In genomic region chr3:183553263-183554026, GRCh38 we compare ENCODE assay signal across 12 cellular contexts. TPM values are rescaled to one million over a fixed set of nuclear protein-coding genes. Genes with fewer than 3 reads are reported as not detected.
DNase-seq lines count a peak whose midpoint lies in the region; ATAC-seq and TF ChIP-seq lines count a peak whose summit lies in the region.
"Had no signal": no experiment of that assay in that cellular context is flagged by ENCODE, and none has a peak within 500 bp of the region (broad histone marks: within the 10 kb centered on the region; RNA-seq: fewer than 3 reads in every experiment).

No MANE protein-coding gene starts in this region.

- peak overlapping the region in 7 of 12 donors; percentile 10 to 53 (median 26) for H3K4me3 ChIP-seq in heart left ventricle
- no peak overlapping the region for H3K4me3 ChIP-seq in lung
- peak overlapping the region in 3 of 4 donors; percentile 31 to 45 (median 37) for H3K4me3 ChIP-seq in upper lobe of left lung
- H3K4me3 ChIP-seq in testis: no peak overlapping the region

- no peak for TF ChIP-seq POLR2A in heart left ventricle (IDR thresholded peaks at IDR 0.05)
- peak in 1 of 4 donors; percentile 3 for TF ChIP-seq POLR2A in upper lobe of left lung (IDR thresholded peaks at IDR 0.05)
- TF ChIP-seq POLR2A in testis (IDR thresholded peaks at IDR 0.05): no peak

- TF ChIP-seq EP300 in upper lobe of left lung (IDR thresholded peaks at IDR 0.05): no peak

- ATAC-seq in heart left ventricle: no peak
- ATAC-seq in left cardiac atrium: no peak
- ATAC-seq in lung (ENCODE audit: insufficient read depth, low FRiP score): no peak
- ATAC-seq in upper lobe of left lung (ENCODE audit: low FRiP score in 2 of 2): no peak
- no peak for ATAC-seq in GM18907 (IDR thresholded peaks at IDR 0.05; ENCODE audit: unreplicated experiment)

- CTCF ChIA-PET in activated CD4-positive, alpha-beta memory T cell treated with anti-CD3 and anti-CD28 coated beads, Interleukin-2, amount 10 ng/mL, durations not matched to agents 7 days and 5 days (lab: Charles Lee): interaction anchor here (1.2 kb wide), 1 partner anchor 39 kb away, joined by 3 read pairs; no protein-coding TSS in a partner anchor

- H3K4me3 Mint-ChIP-seq in activated CD4-positive, alpha-beta memory T cell treated with anti-CD3 and anti-CD28 coated beads, Interleukin-2, amount 10 ng/mL, durations not matched to agents 7 days and 5 days: peak overlapping the region; percentile 100
- H3K4me3 Mint-ChIP-seq: nephron had no signal

- H3K9me3 Mint-ChIP-seq in activated CD4-positive, alpha-beta memory T cell treated with anti-CD3 and anti-CD28 coated beads, Interleukin-2, amount 10 ng/mL, durations not matched to agents 7 days and 5 days: no peaks in the 10 kb centered on the region
- H3K9me3 Mint-ChIP-seq: nephron had no signal

- H3K9me3 ChIP-seq in heart left ventricle (no peaks in the 10 kb centered on the region), lung (ENCODE audit: control insufficient read depth in 2 of 2, insufficient read depth in 1 of 2, low read length in 1 of 2) (no peaks in the 10 kb centered on the region), upper lobe of left lung (no peaks in the 10 kb centered on the region), testis (no peaks in the 10 kb centered on the region)

- no peaks in the 10 kb centered on the region for H3K36me3 ChIP-seq in heart left ventricle
- no peaks in the 10 kb centered on the region for H3K36me3 ChIP-seq in lung (ENCODE audit: control insufficient read depth in 2 of 2, insufficient read depth in 2 of 2, low read length in 2 of 2)
- no peaks in the 10 kb centered on the region for H3K36me3 ChIP-seq in upper lobe of left lung
- no peaks in the 10 kb centered on the region for H3K36me3 ChIP-seq in testis (ENCODE audit: low read depth, missing control alignments)

- POLR2A ChIA-PET in activated CD4-positive, alpha-beta memory T cell treated with anti-CD3 and anti-CD28 coated beads, Interleukin-2, amount 10 ng/mL, durations not matched to agents 7 days and 5 days (lab: Charles Lee): interaction anchor here (0.5 to 4.7 kb wide), 6 partner anchors 33 to 748 kb away, joined by 3 to 34 read pairs (median 4); partner anchors contain the start of genes KLHL24 and YEATS2

- peak overlapping the region; percentile 98 for H3K27ac Mint-ChIP-seq in activated CD4-positive, alpha-beta memory T cell treated with anti-CD3 and anti-CD28 coated beads, Interleukin-2, amount 10 ng/mL, durations not matched to agents 7 days and 5 days

- H3K4me1 ChIP-seq in heart left ventricle (peaks cover 0 to 53% (median 5%) of the 10 kb centered on the region in 12 donors), lung (ENCODE audit: control insufficient read depth in 2 of 2, insufficient read depth in 2 of 2, low read length in 2 of 2) (peaks cover 0 to 8% of the 10 kb centered on the region in 2 donors), upper lobe of left lung (peaks cover 2 to 24% (median 12%) of the 10 kb centered on the region in 4 donors), testis (no peaks in the 10 kb centered on the region)

- TF ChIP-seq CTCF in heart left ventricle (IDR thresholded peaks at IDR 0.05) (no peak), lung (IDR thresholded peaks at IDR 0.05; ENCODE audit: control extremely low read depth, extremely low read depth) (no peak), upper lobe of left lung (IDR thresholded peaks at IDR 0.05) (no peak), testis (IDR thresholded peaks at IDR 0.05) (no peak)

- H3K27me3 ChIP-seq in heart left ventricle (no peaks in the 10 kb centered on the region), lung (ENCODE audit: control insufficient read depth, insufficient read depth) (no peaks in the 10 kb centered on the region), upper lobe of left lung (no peaks in the 10 kb centered on the region), testis (no peaks in the 10 kb centered on the region)

- H3K27me3 Mint-ChIP-seq in activated CD4-positive, alpha-beta memory T cell treated with anti-CD3 and anti-CD28 coated beads, Interleukin-2, amount 10 ng/mL, durations not matched to agents 7 days and 5 days: no peaks in the 10 kb centered on the region

- peaks cover 63% of the 10 kb centered on the region for H3K4me1 Mint-ChIP-seq in activated CD4-positive, alpha-beta memory T cell treated with anti-CD3 and anti-CD28 coated beads, Interleukin-2, amount 10 ng/mL, durations not matched to agents 7 days and 5 days
- H3K4me1 Mint-ChIP-seq: nephron had no signal

- WGBS in heart left ventricle, 4 donors: 54 to 68% (median 60%) methylated on average over 10 of the region's 10 CpGs
- WGBS in lung, 2 donors: 37 to 53% methylated on average over 10 of the region's 10 CpGs
- WGBS in upper lobe of left lung, 2 donors: 55 to 56% methylated on average over 10 of the region's 10 CpGs
- 80 to 82% methylated on average over 10 of the region's 10 CpGs for WGBS in testis, 2 donors

- no peak for DNase-seq in heart left ventricle
- no peak for DNase-seq in left cardiac atrium
- DNase-seq in activated CD4-positive, alpha-beta memory T cell treated with anti-CD3 and anti-CD28 coated beads, Interleukin-2, amount 10 ng/mL, durations not matched to agents 7 days and 5 days: no peak
- DNase-seq in lung (ENCODE audit: low spot score): no peak
- DNase-seq in upper lobe of left lung: no peak
- no peak for DNase-seq in testis
- DNase-seq in A172 (ENCODE audit: low spot score): no peak
- DNase-seq: anterior cingulate cortex, T-helper 9 cell had no signal

- H3K27ac ChIP-seq in heart left ventricle (peak overlapping the region; percentile 4 to 88 (median 70)), lung (ENCODE audit: low read depth in 1 of 2, low read length in 1 of 2) (peak overlapping the region; percentile 13 to 46), upper lobe of left lung (peak overlapping the region; percentile 68 to 88 (median 83)), testis (no peak overlapping the region)

- intact Hi-C loops in heart left ventricle (cut with DNase I) (loop anchor here in 2 of 10 donors (2.0 to 10.0 kb wide), 2 partner anchors 79 kb away; no protein-coding TSS in a partner anchor), left cardiac atrium (cut with DNase I) (no loop called here), testis (cut with DNase I; ENCODE audit: low total_unique reads) (no loop called here)

- peaks cover 40% of the 10 kb centered on the region for H3K36me3 Mint-ChIP-seq in activated CD4-positive, alpha-beta memory T cell treated with anti-CD3 and anti-CD28 coated beads, Interleukin-2, amount 10 ng/mL, durations not matched to agents 7 days and 5 days (ENCODE audit: low read depth)

RNA-seq across cellular contexts. Expression of gene KLHL6, which starts 2.1 kb away (rescaled TPM):
- total RNA-seq in heart left ventricle: 1 to 10 TPM in 5 of 9 donors, under 1 TPM in 4; 0.67 to 8.1 (median 1.1) TPM
- polyA plus RNA-seq in heart left ventricle: under 1 TPM; 0.46 to 0.82 TPM
- 1 to 10 TPM; 1.7 to 2.1 TPM for total RNA-seq in left cardiac atrium
- 10 to 100 TPM; 47.1 to 48.6 TPM for total RNA-seq in activated CD4-positive, alpha-beta memory T cell treated with anti-CD3 and anti-CD28 coated beads, Interleukin-2, amount 10 ng/mL, durations not matched to agents 7 days and 5 days
- total RNA-seq in lung: 10 to 100 TPM; 15.4 to 18.0 TPM
- polyA plus RNA-seq in lung: 10 to 100 TPM in 1 of 2 donors, 1 to 10 TPM in 1; 3.4 to 12.7 TPM
- 10 to 100 TPM; 15.2 to 77.5 (median 25.6) TPM for total RNA-seq in upper lobe of left lung
- total RNA-seq in testis: 1 to 10 TPM in 1 of 2 donors, under 1 TPM in 1; 0.55 to 1.5 TPM
- polyA plus RNA-seq in testis (ENCODE audit: insufficient read depth, low read depth, low replicate concordance): 1.4 TPM
- total RNA-seq in A172 (2014; rRNA removed; shearing (Covaris generic)): not detected in 2 replicates
- polyA plus RNA-seq: BJ had no signal

Comparison
In these comparisons a context has a peak if more than half of its experiments do, and no peak if none do; other contexts are left out.
1. H3K27ac ChIP-seq: peak in heart left ventricle (12 of 12), lung (2 of 2) and upper lobe of left lung (4 of 4); none in testis (0 of 2).
2. H3K4me3 ChIP-seq: peak in heart left ventricle (7 of 12) and upper lobe of left lung (3 of 4); none in lung (single experiment) and testis (0 of 2).